ENCODE assay signal across 1 cellular context in the genomic region with DNA sequence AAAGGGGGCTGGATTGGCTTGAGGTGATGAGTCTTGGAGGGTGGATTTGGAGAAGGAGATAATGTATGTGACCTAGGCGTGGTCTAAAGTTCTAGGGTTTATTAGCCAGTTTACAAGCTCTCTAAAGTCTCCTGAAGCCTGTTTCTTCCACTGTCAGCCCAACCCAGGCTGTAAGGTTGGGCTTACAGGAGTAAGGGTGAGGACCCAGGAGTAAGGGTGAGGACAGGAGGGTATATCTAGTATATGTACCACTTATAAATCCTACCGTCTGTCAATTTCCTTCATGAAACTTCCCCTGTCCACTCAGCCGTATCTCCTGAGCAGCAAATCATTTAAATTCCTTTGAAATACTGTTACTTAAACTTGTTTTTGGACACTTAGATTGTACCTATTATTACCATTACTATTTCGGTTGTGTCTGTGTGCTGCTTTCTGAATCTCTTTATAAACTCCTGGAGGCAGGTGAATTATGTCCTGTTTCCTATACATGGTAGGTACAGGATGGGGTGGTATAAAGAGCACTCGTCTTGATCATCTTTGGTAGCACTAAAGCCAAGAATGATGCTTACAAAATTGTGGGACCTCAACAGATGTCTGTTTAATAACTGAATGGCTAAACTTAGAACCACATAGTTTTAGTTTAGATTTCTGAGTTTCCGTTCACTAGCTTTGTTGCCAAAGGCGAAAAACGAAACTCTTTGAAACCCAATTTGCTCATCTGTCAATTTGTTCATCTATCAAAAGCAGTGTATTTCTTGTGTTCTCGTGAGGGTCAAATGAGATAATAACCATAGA.
TF ChIP-seq lines count a peak whose summit lies in the region.

No MANE protein-coding gene starts in this region.

TF ChIP-seq in GM12878, 131 proteins besides CTCF, POLR2A, EP300 and RAD21 (continued from another document and continues in another):
- TF ChIP-seq, protein P1, sequence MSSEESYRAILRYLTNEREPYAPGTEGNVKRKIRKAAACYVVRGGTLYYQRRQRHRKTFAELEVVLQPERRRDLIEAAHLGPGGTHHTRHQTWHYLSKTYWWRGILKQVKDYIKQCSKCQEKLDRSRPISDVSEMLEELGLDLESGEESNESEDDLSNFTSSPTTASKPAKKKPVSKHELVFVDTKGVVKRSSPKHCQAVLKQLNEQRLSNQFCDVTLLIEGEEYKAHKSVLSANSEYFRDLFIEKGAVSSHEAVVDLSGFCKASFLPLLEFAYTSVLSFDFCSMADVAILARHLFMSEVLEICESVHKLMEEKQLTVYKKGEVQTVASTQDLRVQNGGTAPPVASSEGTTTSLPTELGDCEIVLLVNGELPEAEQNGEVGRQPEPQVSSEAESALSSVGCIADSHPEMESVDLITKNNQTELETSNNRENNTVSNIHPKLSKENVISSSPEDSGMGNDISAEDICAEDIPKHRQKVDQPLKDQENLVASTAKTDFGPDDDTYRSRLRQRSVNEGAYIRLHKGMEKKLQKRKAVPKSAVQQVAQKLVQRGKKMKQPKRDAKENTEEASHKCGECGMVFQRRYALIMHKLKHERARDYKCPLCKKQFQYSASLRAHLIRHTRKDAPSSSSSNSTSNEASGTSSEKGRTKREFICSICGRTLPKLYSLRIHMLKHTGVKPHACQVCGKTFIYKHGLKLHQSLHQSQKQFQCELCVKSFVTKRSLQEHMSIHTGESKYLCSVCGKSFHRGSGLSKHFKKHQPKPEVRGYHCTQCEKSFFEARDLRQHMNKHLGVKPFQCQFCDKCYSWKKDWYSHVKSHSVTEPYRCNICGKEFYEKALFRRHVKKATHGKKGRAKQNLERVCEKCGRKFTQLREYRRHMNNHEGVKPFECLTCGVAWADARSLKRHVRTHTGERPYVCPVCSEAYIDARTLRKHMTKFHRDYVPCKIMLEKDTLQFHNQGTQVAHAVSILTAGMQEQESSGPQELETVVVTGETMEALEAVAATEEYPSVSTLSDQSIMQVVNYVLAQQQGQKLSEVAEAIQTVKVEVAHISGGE (CRISPR knock-in tag; IDR thresholded peaks at IDR 0.05) = no peak
- TF ChIP-seq, protein P2, sequence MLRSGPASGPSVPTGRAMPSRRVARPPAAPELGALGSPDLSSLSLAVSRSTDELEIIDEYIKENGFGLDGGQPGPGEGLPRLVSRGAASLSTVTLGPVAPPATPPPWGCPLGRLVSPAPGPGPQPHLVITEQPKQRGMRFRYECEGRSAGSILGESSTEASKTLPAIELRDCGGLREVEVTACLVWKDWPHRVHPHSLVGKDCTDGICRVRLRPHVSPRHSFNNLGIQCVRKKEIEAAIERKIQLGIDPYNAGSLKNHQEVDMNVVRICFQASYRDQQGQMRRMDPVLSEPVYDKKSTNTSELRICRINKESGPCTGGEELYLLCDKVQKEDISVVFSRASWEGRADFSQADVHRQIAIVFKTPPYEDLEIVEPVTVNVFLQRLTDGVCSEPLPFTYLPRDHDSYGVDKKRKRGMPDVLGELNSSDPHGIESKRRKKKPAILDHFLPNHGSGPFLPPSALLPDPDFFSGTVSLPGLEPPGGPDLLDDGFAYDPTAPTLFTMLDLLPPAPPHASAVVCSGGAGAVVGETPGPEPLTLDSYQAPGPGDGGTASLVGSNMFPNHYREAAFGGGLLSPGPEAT (IDR thresholded peaks at IDR 0.05; ENCODE audit: low read depth) = no peak
- TF ChIP-seq POLR2AphosphoS5 (IDR thresholded peaks at IDR 0.05; ENCODE audit: low read length) (0 out of 2 replicates have a peak, but pooled peaks have one; percentile 45), MEF2B (IDR thresholded peaks at IDR 0.05; ENCODE audit: partially characterized antibody, poor library complexity, severe bottlenecking) (peak; percentile 43), RCOR1 (conservative IDR thresholded peaks at IDR 0.05; ENCODE audit: low read depth, low read length) (no peak), IKZF2 (IDR thresholded peaks at IDR 0.05) (peak in 1 of 2 experiments; percentile 38; a peak in 2 of 4 replicates), KAT2A (conservative IDR thresholded peaks at IDR 0.05; ENCODE audit: control insufficient read depth, low read depth, low read length) (no peak), ATF7 (IDR thresholded peaks at IDR 0.05; ENCODE audit: low read depth) (0 out of 2 replicates have a peak, but pooled peaks have one; percentile 31), ETV6 (conservative IDR thresholded peaks at IDR 0.05 in 1 of 2, IDR thresholded peaks at IDR 0.05 in 1 of 2; ENCODE audit: borderline replicate concordance in 1 of 2, low read depth in 1 of 2) (peak in 1 of 2 experiments; percentile 45; a peak in 1 of 4 replicates), BACH1 (IDR thresholded peaks at IDR 0.05; ENCODE audit: borderline replicate concordance) (no peak), PAX5 (IDR thresholded peaks at IDR 0.05; ENCODE audit: borderline replicate concordance, low read depth, low read length) (no peak), RUNX3 (IDR thresholded peaks at IDR 0.05; ENCODE audit: low read length) (peak; percentile 65), ZBED1 (IDR thresholded peaks at IDR 0.05; ENCODE audit: borderline replicate concordance) (no peak), TAF1 (IDR thresholded peaks at IDR 0.05; ENCODE audit: borderline replicate concordance, low read depth, low read length) (no peak), ZNF217 (IDR thresholded peaks at IDR 0.05) (no peak), NR2C2 (IDR thresholded peaks at IDR 0.05; ENCODE audit: borderline replicate concordance, control insufficient read depth, insufficient read length, low read depth) (no peak), POLR2AphosphoS2 (IDR thresholded peaks at IDR 0.05; ENCODE audit: low read depth, low read length) (no peak), ZNF274 (IDR thresholded peaks at IDR 0.05; ENCODE audit: insufficient read depth, insufficient read length) (no peak), KDM1A (IDR thresholded peaks at IDR 0.05; ENCODE audit: borderline replicate concordance) (no peak), NFIC (IDR thresholded peaks at IDR 0.05; ENCODE audit: low read depth, low read length) (peak; percentile 68), SPI1 (IDR thresholded peaks at IDR 0.05; ENCODE audit: borderline replicate concordance, insufficient read depth, low read depth, low read length) (no peak), BRCA1 (IDR thresholded peaks at IDR 0.05; ENCODE audit: low read depth, low read length) (no peak), NRF1 (conservative IDR thresholded peaks at IDR 0.05; ENCODE audit: low read depth, low read length) (no peak), MYC (IDR thresholded peaks at IDR 0.05; ENCODE audit: insufficient read depth, insufficient read length, insufficient replicate concordance, low read length, severe bottlenecking) (no peak), JUNB (IDR thresholded peaks at IDR 0.05) (peak; percentile 10; the same call in 1 of the 2 replicates), EED (IDR thresholded peaks at IDR 0.05; ENCODE audit: low read depth) (no peak), MTA2 (IDR thresholded peaks at IDR 0.05; ENCODE audit: low read depth) (no peak; the same call in 1 of the 2 replicates), SP1 (IDR thresholded peaks at IDR 0.05; ENCODE audit: low read depth, low read length) (no peak)
- TF ChIP-seq, protein P3, sequence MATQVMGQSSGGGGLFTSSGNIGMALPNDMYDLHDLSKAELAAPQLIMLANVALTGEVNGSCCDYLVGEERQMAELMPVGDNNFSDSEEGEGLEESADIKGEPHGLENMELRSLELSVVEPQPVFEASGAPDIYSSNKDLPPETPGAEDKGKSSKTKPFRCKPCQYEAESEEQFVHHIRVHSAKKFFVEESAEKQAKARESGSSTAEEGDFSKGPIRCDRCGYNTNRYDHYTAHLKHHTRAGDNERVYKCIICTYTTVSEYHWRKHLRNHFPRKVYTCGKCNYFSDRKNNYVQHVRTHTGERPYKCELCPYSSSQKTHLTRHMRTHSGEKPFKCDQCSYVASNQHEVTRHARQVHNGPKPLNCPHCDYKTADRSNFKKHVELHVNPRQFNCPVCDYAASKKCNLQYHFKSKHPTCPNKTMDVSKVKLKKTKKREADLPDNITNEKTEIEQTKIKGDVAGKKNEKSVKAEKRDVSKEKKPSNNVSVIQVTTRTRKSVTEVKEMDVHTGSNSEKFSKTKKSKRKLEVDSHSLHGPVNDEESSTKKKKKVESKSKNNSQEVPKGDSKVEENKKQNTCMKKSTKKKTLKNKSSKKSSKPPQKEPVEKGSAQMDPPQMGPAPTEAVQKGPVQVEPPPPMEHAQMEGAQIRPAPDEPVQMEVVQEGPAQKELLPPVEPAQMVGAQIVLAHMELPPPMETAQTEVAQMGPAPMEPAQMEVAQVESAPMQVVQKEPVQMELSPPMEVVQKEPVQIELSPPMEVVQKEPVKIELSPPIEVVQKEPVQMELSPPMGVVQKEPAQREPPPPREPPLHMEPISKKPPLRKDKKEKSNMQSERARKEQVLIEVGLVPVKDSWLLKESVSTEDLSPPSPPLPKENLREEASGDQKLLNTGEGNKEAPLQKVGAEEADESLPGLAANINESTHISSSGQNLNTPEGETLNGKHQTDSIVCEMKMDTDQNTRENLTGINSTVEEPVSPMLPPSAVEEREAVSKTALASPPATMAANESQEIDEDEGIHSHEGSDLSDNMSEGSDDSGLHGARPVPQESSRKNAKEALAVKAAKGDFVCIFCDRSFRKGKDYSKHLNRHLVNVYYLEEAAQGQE (IDR thresholded peaks at IDR 0.05; ENCODE audit: low read depth, low read length) = no peak
- TF ChIP-seq, protein P4, sequence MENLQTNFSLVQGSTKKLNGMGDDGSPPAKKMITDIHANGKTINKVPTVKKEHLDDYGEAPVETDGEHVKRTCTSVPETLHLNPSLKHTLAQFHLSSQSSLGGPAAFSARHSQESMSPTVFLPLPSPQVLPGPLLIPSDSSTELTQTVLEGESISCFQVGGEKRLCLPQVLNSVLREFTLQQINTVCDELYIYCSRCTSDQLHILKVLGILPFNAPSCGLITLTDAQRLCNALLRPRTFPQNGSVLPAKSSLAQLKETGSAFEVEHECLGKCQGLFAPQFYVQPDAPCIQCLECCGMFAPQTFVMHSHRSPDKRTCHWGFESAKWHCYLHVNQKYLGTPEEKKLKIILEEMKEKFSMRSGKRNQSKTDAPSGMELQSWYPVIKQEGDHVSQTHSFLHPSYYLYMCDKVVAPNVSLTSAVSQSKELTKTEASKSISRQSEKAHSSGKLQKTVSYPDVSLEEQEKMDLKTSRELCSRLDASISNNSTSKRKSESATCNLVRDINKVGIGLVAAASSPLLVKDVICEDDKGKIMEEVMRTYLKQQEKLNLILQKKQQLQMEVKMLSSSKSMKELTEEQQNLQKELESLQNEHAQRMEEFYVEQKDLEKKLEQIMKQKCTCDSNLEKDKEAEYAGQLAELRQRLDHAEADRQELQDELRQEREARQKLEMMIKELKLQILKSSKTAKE (IDR thresholded peaks at IDR 0.05; ENCODE audit: low read depth, poor library complexity, severe bottlenecking) = peak; percentile 32
- TF ChIP-seq, protein P5, sequence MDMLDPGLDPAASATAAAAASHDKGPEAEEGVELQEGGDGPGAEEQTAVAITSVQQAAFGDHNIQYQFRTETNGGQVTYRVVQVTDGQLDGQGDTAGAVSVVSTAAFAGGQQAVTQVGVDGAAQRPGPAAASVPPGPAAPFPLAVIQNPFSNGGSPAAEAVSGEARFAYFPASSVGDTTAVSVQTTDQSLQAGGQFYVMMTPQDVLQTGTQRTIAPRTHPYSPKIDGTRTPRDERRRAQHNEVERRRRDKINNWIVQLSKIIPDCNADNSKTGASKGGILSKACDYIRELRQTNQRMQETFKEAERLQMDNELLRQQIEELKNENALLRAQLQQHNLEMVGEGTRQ (IDR thresholded peaks at IDR 0.05; ENCODE audit: borderline replicate concordance, low read depth, low read length) = no peak
- TF ChIP-seq, protein P6, sequence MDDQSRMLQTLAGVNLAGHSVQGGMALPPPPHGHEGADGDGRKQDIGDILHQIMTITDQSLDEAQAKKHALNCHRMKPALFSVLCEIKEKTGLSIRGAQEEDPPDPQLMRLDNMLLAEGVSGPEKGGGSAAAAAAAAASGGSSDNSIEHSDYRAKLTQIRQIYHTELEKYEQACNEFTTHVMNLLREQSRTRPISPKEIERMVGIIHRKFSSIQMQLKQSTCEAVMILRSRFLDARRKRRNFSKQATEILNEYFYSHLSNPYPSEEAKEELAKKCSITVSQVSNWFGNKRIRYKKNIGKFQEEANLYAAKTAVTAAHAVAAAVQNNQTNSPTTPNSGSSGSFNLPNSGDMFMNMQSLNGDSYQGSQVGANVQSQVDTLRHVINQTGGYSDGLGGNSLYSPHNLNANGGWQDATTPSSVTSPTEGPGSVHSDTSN (IDR thresholded peaks at IDR 0.05; ENCODE audit: insufficient replicate concordance, low read depth, low read length) = peak; percentile 45
- TF ChIP-seq, protein P7, sequence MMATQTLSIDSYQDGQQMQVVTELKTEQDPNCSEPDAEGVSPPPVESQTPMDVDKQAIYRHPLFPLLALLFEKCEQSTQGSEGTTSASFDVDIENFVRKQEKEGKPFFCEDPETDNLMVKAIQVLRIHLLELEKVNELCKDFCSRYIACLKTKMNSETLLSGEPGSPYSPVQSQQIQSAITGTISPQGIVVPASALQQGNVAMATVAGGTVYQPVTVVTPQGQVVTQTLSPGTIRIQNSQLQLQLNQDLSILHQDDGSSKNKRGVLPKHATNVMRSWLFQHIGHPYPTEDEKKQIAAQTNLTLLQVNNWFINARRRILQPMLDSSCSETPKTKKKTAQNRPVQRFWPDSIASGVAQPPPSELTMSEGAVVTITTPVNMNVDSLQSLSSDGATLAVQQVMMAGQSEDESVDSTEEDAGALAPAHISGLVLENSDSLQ (IDR thresholded peaks at IDR 0.05) = peak; percentile 23; the same call in 1 of the 2 replicates
- TF ChIP-seq, protein P8, sequence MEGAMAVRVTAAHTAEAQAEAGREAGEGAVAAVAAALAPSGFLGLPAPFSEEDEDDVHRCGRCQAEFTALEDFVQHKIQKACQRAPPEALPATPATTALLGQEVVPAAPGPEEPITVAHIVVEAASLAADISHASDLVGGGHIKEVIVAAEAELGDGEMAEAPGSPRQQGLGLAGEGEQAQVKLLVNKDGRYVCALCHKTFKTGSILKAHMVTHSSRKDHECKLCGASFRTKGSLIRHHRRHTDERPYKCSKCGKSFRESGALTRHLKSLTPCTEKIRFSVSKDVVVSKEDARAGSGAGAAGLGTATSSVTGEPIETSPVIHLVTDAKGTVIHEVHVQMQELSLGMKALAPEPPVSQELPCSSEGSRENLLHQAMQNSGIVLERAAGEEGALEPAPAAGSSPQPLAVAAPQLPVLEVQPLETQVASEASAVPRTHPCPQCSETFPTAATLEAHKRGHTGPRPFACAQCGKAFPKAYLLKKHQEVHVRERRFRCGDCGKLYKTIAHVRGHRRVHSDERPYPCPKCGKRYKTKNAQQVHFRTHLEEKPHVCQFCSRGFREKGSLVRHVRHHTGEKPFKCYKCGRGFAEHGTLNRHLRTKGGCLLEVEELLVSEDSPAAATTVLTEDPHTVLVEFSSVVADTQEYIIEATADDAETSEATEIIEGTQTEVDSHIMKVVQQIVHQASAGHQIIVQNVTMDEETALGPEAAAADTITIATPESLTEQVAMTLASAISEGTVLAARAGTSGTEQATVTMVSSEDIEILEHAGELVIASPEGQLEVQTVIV (IDR thresholded peaks at IDR 0.05; ENCODE audit: borderline replicate concordance, partially characterized antibody) = no peak
- TF ChIP-seq, protein P9, sequence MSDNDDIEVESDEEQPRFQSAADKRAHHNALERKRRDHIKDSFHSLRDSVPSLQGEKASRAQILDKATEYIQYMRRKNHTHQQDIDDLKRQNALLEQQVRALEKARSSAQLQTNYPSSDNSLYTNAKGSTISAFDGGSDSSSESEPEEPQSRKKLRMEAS (IDR thresholded peaks at IDR 0.05; ENCODE audit: low read depth, low read length) = no peak
- TF ChIP-seq, protein P10, sequence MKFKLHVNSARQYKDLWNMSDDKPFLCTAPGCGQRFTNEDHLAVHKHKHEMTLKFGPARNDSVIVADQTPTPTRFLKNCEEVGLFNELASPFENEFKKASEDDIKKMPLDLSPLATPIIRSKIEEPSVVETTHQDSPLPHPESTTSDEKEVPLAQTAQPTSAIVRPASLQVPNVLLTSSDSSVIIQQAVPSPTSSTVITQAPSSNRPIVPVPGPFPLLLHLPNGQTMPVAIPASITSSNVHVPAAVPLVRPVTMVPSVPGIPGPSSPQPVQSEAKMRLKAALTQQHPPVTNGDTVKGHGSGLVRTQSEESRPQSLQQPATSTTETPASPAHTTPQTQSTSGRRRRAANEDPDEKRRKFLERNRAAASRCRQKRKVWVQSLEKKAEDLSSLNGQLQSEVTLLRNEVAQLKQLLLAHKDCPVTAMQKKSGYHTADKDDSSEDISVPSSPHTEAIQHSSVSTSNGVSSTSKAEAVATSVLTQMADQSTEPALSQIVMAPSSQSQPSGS (IDR thresholded peaks at IDR 0.05; ENCODE audit: low read length) = 0 out of 2 replicates have a peak, but pooled peaks have one; percentile 41
